Comparison of ENCODE assay signal across 10 cellular contexts in genomic region chr15:47987461-47987860, GRCh38.
"Had no signal": no experiment of that assay in that cellular context is flagged by ENCODE, and none has a peak within 500 bp of the region (broad histone marks: within the 10 kb centered on the region; RNA-seq: fewer than 3 reads in every experiment).

No MANE protein-coding gene starts in this region.

- H3K27ac ChIP-seq: brain microvascular endothelial cell, psoas muscle had no signal

- H3K27me3 ChIP-seq: brain microvascular endothelial cell had no signal

- H3K9me3 Mint-ChIP-seq: endodermal cell, nephron progenitor cell, type B pancreatic cell had no signal

- H3K27me3 Mint-ChIP-seq: type B pancreatic cell had no signal

- DNase-seq: activated gamma-delta T cell; activated T-cell treated with anti-CD3 and anti-CD28 coated beads, Interleukin-2, amount 50 U/mL, for 1 hour; psoas muscle; stimulated activated CD4-positive, alpha-beta T cell treated with anti-CD3 and anti-CD28 coated beads, Interleukin-2, amount 100 ng/mL, for 24 hours; stimulated activated naive CD4-positive, alpha-beta T cell had no signal

- H3K36me3 ChIP-seq: brain microvascular endothelial cell had no signal

- H3K4me1 ChIP-seq: psoas muscle had no signal

- H3K9me3 ChIP-seq: psoas muscle had no signal

- H3K4me3 Mint-ChIP-seq: activated naive CD8-positive, alpha-beta T cell; endodermal cell; nephron progenitor cell; type B pancreatic cell had no signal

- H3K27ac Mint-ChIP-seq: activated naive CD8-positive, alpha-beta T cell; endodermal cell; nephron progenitor cell; type B pancreatic cell had no signal

- H3K36me3 Mint-ChIP-seq: activated naive CD8-positive, alpha-beta T cell; type B pancreatic cell had no signal

- H3K4me3 ChIP-seq: psoas muscle had no signal
